25 cellular contexts compared by ENCODE assay signal in the genomic region with DNA sequence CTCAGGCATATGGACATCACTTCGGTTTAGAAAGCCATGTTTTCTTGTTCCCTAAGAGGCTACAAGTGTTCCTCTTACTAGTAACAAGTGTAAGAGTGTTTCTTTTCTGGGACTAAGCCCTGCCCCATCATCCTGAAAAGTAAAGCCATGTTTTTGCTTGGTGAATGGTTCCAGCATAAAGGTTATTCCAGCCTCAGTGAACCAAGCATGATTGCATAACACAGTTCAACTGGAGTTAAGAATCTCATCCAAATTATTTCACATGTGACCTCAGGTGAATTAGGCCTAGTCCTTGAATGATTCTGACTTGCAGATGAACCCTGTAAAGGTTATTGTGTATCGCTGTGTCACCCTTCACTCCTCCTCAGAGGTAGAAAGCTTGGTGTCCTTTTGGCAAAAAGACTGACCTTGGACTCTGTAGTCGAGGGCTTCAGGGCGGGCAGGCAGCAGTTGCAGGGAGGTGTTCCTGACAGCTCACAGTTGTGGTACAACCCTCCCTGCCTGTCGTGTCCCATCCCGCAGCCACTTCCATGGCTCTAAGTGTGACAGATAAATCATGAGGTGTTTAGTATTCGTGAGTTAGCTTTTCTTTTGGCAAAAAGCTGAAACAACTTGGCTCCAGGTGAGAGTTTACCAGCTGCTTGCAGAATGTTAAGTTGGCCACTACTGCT.
DNase-seq lines count a peak whose midpoint lies in the region; ATAC-seq and TF ChIP-seq lines count a peak whose summit lies in the region.
"Had no signal": no experiment of that assay in that cellular context is flagged by ENCODE, and none has a peak within 500 bp of the region (broad histone marks: within the 10 kb centered on the region; RNA-seq: fewer than 3 reads in every experiment).

No MANE protein-coding gene starts in this region.

- no peak overlapping the region for H3K4me3 ChIP-seq in OCI-LY1 (ENCODE audit: low read depth, low read length, poor library complexity, severe bottlenecking)
- no peak overlapping the region for H3K4me3 ChIP-seq in left lung
- H3K4me3 ChIP-seq: PC-9 had no signal

- H2AFZ ChIP-seq in OCI-LY1 (ENCODE audit: low read length): no peak overlapping the region
- H2AFZ ChIP-seq: PC-9 had no signal

- H3F3A ChIP-seq in OCI-LY1 (ENCODE audit: insufficient read depth, low read length): no peaks in the 10 kb centered on the region

- DNase-seq in left cardiac atrium: no peak
- DNase-seq in left lung: no peak
- DNase-seq in sciatic nerve (ENCODE audit: low spot score): no peak
- DNase-seq in amygdala (lab: John Stamatoyannopoulos, UW): no peak
- DNase-seq in GOT3 (lab: John Stamatoyannopoulos, UW): no peak
- no peak for DNase-seq in KG1 (lab: John Stamatoyannopoulos, UW)
- DNase-seq: 8988T; ACHN; BE2C; CD8-positive, alpha-beta memory T cell; DMS 273 treated with DMSO at 0.1 percent for 48 hours; DMS79 treated with DMSO at 0.1 percent for 48 hours; GF-D8; H7; MV-4-11; NCI-H1105; NCI-H2029; NCI-H446; NCI-H524 treated with DMSO at 0.1 percent for 48 hours; NCI-H82; NK-92 treated with Interleukin-12 subunit alpha and Interleukin-12 subunit beta, amount 100 ng/mL, for 24 hours; PC-9; SHP77 had no signal

- H3K9ac ChIP-seq in OCI-LY1 (ENCODE audit: low read length): no peak overlapping the region

- H3K27ac ChIP-seq in OCI-LY1 (ENCODE audit: low read depth, low read length, poor library complexity, severe bottlenecking) (peak overlapping the region; percentile 21), left lung (no peak overlapping the region)
- H3K27ac ChIP-seq: PC-9 had no signal

- no peaks in the 10 kb centered on the region; the same call in 1 of the 2 replicates for H3K79me2 ChIP-seq in OCI-LY1 (ENCODE audit: insufficient read depth, low read length)

- intact Hi-C loops in left cardiac atrium (cut with DNase I): no loop called here
- intact Hi-C loops in left lung (cut with DNase I): no loop called here
- intact Hi-C loops in sciatic nerve (cut with DNase I): no loop called here

- H3K4me1 ChIP-seq in OCI-LY1 (ENCODE audit: insufficient read depth, low read length, severe bottlenecking): peaks cover 48% of the 10 kb centered on the region
- H3K4me1 ChIP-seq in left lung: no peaks in the 10 kb centered on the region

- no peaks in the 10 kb centered on the region for H3K27me3 ChIP-seq in OCI-LY1 (ENCODE audit: insufficient read depth, low read length)
- H3K27me3 ChIP-seq in left lung: no peaks in the 10 kb centered on the region
- H3K27me3 ChIP-seq: BE2C had no signal

- ATAC-seq in left cardiac atrium (peak; percentile 83 to 84), left lung (peak; percentile 67), sciatic nerve (peak; percentile 65), GM18867 (IDR thresholded peaks at IDR 0.05; ENCODE audit: unreplicated experiment) (no peak)

- H4K20me1 ChIP-seq in OCI-LY1 (ENCODE audit: insufficient read depth, low read length): no peaks in the 10 kb centered on the region

- H3K4me2 ChIP-seq in OCI-LY1 (ENCODE audit: low read length): no peak overlapping the region; the same call in 1 of the 2 replicates
- H3K4me2 ChIP-seq: PC-9 had no signal

- TF ChIP-seq CTCF in OCI-LY1 (IDR thresholded peaks at IDR 0.05; ENCODE audit: low read length) (no peak), left lung (IDR thresholded peaks at IDR 0.05) (no peak)

- H3K9me2 ChIP-seq in OCI-LY1 (ENCODE audit: low read depth, low read length): no peaks in the 10 kb centered on the region

- peaks cover 21% of the 10 kb centered on the region; the same call in 1 of the 2 replicates for H3K36me3 ChIP-seq in OCI-LY1 (ENCODE audit: insufficient read depth, low read length)
- H3K36me3 ChIP-seq in left lung: no peaks in the 10 kb centered on the region

- no peaks in the 10 kb centered on the region for H3K9me3 ChIP-seq in OCI-LY1 (ENCODE audit: low read length)
- no peaks in the 10 kb centered on the region for H3K9me3 ChIP-seq in left lung
- H3K9me3 ChIP-seq: BE2C had no signal
